ENCODE assay signal across 20 cellular contexts in the genomic region with DNA sequence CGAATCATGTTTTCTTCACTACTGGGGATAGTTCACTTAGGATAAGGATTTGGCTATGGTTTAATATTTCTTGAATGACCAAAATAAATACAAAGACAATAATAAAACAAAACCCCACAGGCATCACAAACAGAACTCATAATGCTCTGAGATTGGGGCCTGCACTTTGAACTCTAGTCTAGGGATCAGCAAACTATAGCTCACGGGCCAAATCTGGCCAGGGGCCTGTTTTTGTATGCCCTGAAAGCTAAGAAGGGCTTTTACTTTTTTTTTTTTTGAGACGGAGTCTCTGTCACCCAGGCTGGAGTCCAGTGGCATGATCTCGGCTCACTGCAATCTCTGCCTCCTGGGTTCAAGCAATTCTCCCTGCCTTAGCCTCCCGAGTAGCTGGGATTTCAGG. TPM values are rescaled to one million over a fixed set of nuclear protein-coding genes. Genes with fewer than 3 reads are reported as not detected.
"Had no signal": no experiment of that assay in that cellular context is flagged by ENCODE, and none has a peak within 500 bp of the region (broad histone marks: within the 10 kb centered on the region; RNA-seq: fewer than 3 reads in every experiment).

No MANE protein-coding gene starts in this region.

RNA-seq across cellular contexts. Expression of gene SPDYE18, which starts 14.7 kb away (rescaled TPM):
- total RNA-seq: osteoblast, thoracic aorta had no signal

RNA-seq across cellular contexts. Expression of gene SPDYE17, which starts 44.9 kb away (rescaled TPM):
- total RNA-seq: naive thymus-derived CD8-positive, alpha-beta T cell; natural killer cell treated with Interleukin-12 subunit alpha and Interleukin-12 subunit beta and Interleukin-15 and Interleukin-18, amount 100 ng/mL, for 72 hours; occipital lobe; osteoblast; ovary; progenitor cell of endocrine pancreas; psoas muscle; renal cortical epithelial cell; right cardiac atrium; sciatic nerve; stomach; subcutaneous adipose tissue; temporal lobe; thoracic aorta; thyroid gland; tibial nerve; upper lobe of left lung; ureter; vagina had no signal
- polyA plus RNA-seq: naive thymus-derived CD8-positive, alpha-beta T cell; neural cell; ovary; psoas muscle; right cardiac atrium; stomach had no signal
